In genomic region chr12:50403001-50403440, GRCh38 we compare ENCODE assay signal across 9 cellular contexts. TPM values are rescaled to one million over a fixed set of nuclear protein-coding genes. Genes with fewer than 3 reads are reported as not detected.
DNase-seq lines count a peak whose midpoint lies in the region; ATAC-seq, FAIRE-seq and TF ChIP-seq lines count a peak whose summit lies in the region.
"Had no signal": no experiment of that assay in that cellular context is flagged by ENCODE, and none has a peak within 500 bp of the region (broad histone marks: within the 10 kb centered on the region; RNA-seq: fewer than 3 reads in every experiment).

No MANE protein-coding gene starts in this region.

- peaks cover 14% of the 10 kb centered on the region for H3K36me3 ChIP-seq in Panc1 (ENCODE audit: control insufficient read depth, insufficient read depth, low read length)

- no peak for ATAC-seq in Panc1
- no peak for ATAC-seq in GM19467 (IDR thresholded peaks at IDR 0.05; ENCODE audit: unreplicated experiment)
- no peak for ATAC-seq in HG03565 (IDR thresholded peaks at IDR 0.05; ENCODE audit: unreplicated experiment)

- peak overlapping the region; percentile 99 for H3K27ac ChIP-seq in Panc1 (ENCODE audit: low read length)

- no peak for TF ChIP-seq CTCF in Panc1 (IDR thresholded peaks at IDR 0.05)
- no peak for TF ChIP-seq CTCF in epithelial cell of esophagus (IDR thresholded peaks at IDR 0.05; ENCODE audit: insufficient read depth, low read depth, low read length, missing control alignments)
- TF ChIP-seq CTCF in retinal pigment epithelial cell (conservative IDR thresholded peaks at IDR 0.05; ENCODE audit: low read depth, low read length): no peak

- POLR2A ChIA-PET in Panc1 (lab: Charles Lee): interaction anchor here (0.6 kb wide), 1 partner anchor 28 kb away, joined by 8 read pairs; no protein-coding TSS in a partner anchor

- H3K27me3 ChIP-seq in Panc1 (ENCODE audit: control insufficient read depth, insufficient read depth, low read length): no peaks in the 10 kb centered on the region

- in situ Hi-C loops in Panc1 (cut with HindIII; ENCODE audit: low pct_unique_long_range_greater_than_20kb, low sequenced_read_pairs): no loop called here

- peaks cover 30% of the 10 kb centered on the region for H3K4me1 ChIP-seq in Panc1 (ENCODE audit: control insufficient read depth, insufficient read depth, low read length)

- DNase-seq in GM19239 (ENCODE audit: insufficient read length, low spot score) (no peak), Panc1 (ENCODE audit: low read depth, low spot score) (no peak), epithelial cell of esophagus (ENCODE audit: low read depth) (no peak), retinal pigment epithelial cell (ENCODE audit: low read depth) (no peak), A172 (ENCODE audit: low spot score) (no peak), GDM1 (lab: John Stamatoyannopoulos, UW) (no peak)

- no TSS peak for BruUV-seq in Panc1 (replicated peaks; lab: Mats Ljungman, UMichigan)

- CTCF ChIA-PET in Panc1 (lab: Charles Lee): interaction anchor here (0.6 kb wide), 1 partner anchor 122 kb away, joined by 3 read pairs; no protein-coding TSS in a partner anchor

- H3K4me3 ChIP-seq in Panc1 (ENCODE audit: low read depth in 2 of 2, low read length in 2 of 2) (peak overlapping the region; percentile 86 to 91), epithelial cell of esophagus (ENCODE audit: low read length) (peak overlapping the region; percentile 92), retinal pigment epithelial cell (ENCODE audit: low read length) (peak overlapping the region; percentile 96)

- H3K9me3 ChIP-seq in Panc1 (ENCODE audit: control insufficient read depth, insufficient read depth, low read depth, low read length): no peaks in the 10 kb centered on the region

- intact Hi-C loops in Panc1 (cut with micrococcal nuclease; ENCODE audit: unreplicated experiment): no loop called here

- peak; percentile 70 for FAIRE-seq in GM19239 (lab: Jason Lieb, UNC)

RNA-seq across cellular contexts. Expression of gene LARP4, which starts 2.3 kb away (rescaled TPM):
- 92.7 TPM for total RNA-seq in Panc1 (2021; ENCODE audit: unreplicated experiment)
- polyA plus RNA-seq in Panc1 (2012; ENCODE audit: insufficient read length): 33.7 TPM
- total RNA-seq in A172 (2014; rRNA removed; shearing (Covaris generic)): 34.5 and 47.6 TPM in 2 replicates

RNA-seq across cellular contexts. Expression of gene FAM186A, which starts 6.6 kb away (rescaled TPM):
- total RNA-seq in Panc1 (2021; ENCODE audit: unreplicated experiment): not detected
- 0.04 TPM for polyA plus RNA-seq in Panc1 (2012; ENCODE audit: insufficient read length)
- not detected in 2 replicates for total RNA-seq in A172 (2014; rRNA removed; shearing (Covaris generic))
- total RNA-seq: SK-MEL-5 had no signal
